ENCODE assay signal across 5 cellular contexts in the genomic region with DNA sequence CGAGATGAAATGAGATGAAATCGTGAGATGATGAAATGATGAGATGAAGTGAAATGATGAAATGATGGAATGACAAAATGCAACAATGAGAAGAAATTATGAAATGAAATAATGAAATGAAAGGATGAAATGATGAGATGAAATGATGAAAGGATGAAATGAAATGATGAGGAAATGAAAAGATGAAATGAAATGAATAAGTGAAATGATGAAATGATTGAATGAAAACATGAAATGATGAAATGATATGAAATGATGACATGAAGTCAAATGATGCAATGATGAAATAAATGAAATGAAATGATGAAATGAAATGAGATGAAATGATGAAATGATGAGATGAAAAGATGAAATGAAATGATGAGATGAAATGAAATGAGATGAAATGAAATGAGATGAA.
DNase-seq lines count a peak whose midpoint lies in the region; ATAC-seq, FAIRE-seq and TF ChIP-seq lines count a peak whose summit lies in the region.
"Not testable (repeated sequence)": the region's sequence is repeated elsewhere in the genome, so short reads cannot be mapped to it uniquely, and the experiment has no call there.

No MANE protein-coding gene starts in this region.

- peak overlapping the region; percentile 64 for H3K27ac Mint-ChIP-seq in activated T-cell treated with anti-CD3 and anti-CD28 coated beads, Interleukin-2, amount 50 U/mL, for 72 hours
- H3K27ac Mint-ChIP-seq in memory B cell, result peak overlapping the region; percentile 18
- peak overlapping the region; percentile 72 for H3K27ac Mint-ChIP-seq in stimulated activated naive B cell treated with anti-CD40 and anti-IgM and Interleukin-4, amounts not matched to agents 10 μg/mL and 1 μg/mL and 100 μg/mL, for 72 hours

- H3K9me1 ChIP-seq in K562 (ENCODE audit: control insufficient read depth, insufficient read depth, low read length), result not testable (repeated sequence)

- peaks cover 18 to 24% of the 10 kb centered on the region in 2 donors for H3K36me3 Mint-ChIP-seq in activated T-cell treated with anti-CD3 and anti-CD28 coated beads, Interleukin-2, amount 50 U/mL, for 72 hours (ENCODE audit: insufficient read depth in 2 of 2)
- peaks cover 18% of the 10 kb centered on the region for H3K36me3 Mint-ChIP-seq in memory B cell
- H3K36me3 Mint-ChIP-seq in stimulated activated naive B cell treated with anti-CD40 and anti-IgM and Interleukin-4, amounts not matched to agents 10 μg/mL and 1 μg/mL and 100 μg/mL, for 72 hours, result peaks cover 19 to 30% of the 10 kb centered on the region in 2 donors

- not testable (repeated sequence) for H3K79me2 ChIP-seq in K562 (ENCODE audit: control insufficient read depth, insufficient read depth, low read length)

- peaks cover 17% of the 10 kb centered on the region for H3K27me3 Mint-ChIP-seq in activated T-cell treated with anti-CD3 and anti-CD28 coated beads, Interleukin-2, amount 50 U/mL, for 72 hours (ENCODE audit: low read depth)
- H3K27me3 Mint-ChIP-seq in memory B cell, result peaks cover 11% of the 10 kb centered on the region
- H3K27me3 Mint-ChIP-seq in stimulated activated naive B cell treated with anti-CD40 and anti-IgM and Interleukin-4, amounts not matched to agents 10 μg/mL and 1 μg/mL and 100 μg/mL, for 72 hours, result peaks cover 21 to 26% of the 10 kb centered on the region in 2 donors

- not testable (repeated sequence) for FAIRE-seq in K562 (lab: Jason Lieb, UNC)

- CTCF ChIA-PET in HEK293 (lab: Yijun Ruan, JAX); K562 (lab: Yijun Ruan, JAX; ENCODE audit: low intra/inter-chr PET ratio): not testable (repeated sequence)

- not testable (repeated sequence) for H3K9ac ChIP-seq in K562 (ENCODE audit: insufficient read depth in 1 of 2, low read depth in 2 of 2, low read length in 2 of 2)

- H3K4me3 Mint-ChIP-seq in activated T-cell treated with anti-CD3 and anti-CD28 coated beads, Interleukin-2, amount 50 U/mL, for 72 hours; memory B cell; stimulated activated naive B cell treated with anti-CD40 and anti-IgM and Interleukin-4, amounts not matched to agents 10 μg/mL and 1 μg/mL and 100 μg/mL, for 72 hours: not testable (repeated sequence)

- ATAC-seq in activated T-cell treated with anti-CD3 and anti-CD28 coated beads, Interleukin-2, amount 50 U/mL, for 72 hours (replicated peaks in 1 of 2); K562; memory B cell (ENCODE audit: low read depth); stimulated activated naive B cell treated with anti-CD40 and anti-IgM and Interleukin-4, amounts not matched to agents 10 μg/mL and 1 μg/mL and 100 μg/mL, for 72 hours (replicated peaks): not testable (repeated sequence)

- H3K9me3 ChIP-seq in HEK293 (ENCODE audit: control insufficient read depth, insufficient read depth, low read depth, low read length); K562 (replicated peaks; ENCODE audit: control insufficient read depth, insufficient read depth, low read depth, low read length): not testable (repeated sequence)

- TF ChIP-seq EP300 in K562 (IDR thresholded peaks at IDR 0.05; ENCODE audit: low read length), result not testable (repeated sequence)

- not testable (repeated sequence) for H3K27me3 ChIP-seq in K562 (ENCODE audit: control insufficient read depth in 2 of 2, insufficient read depth in 2 of 2, low read length in 2 of 2)

- TF ChIP-seq CTCF in HEK293 (tag by site-specific recombination; IDR thresholded peaks at IDR 0.05); K562 (IDR thresholded peaks at IDR 0.05 in 2 of 3, conservative IDR thresholded peaks at IDR 0.05 in 1 of 3; ENCODE audit: insufficient read depth in 2 of 3, low read depth in 1 of 3, low read length in 3 of 3): not testable (repeated sequence)

- intact Hi-C loops in K562 (cut with micrococcal nuclease), result not testable (repeated sequence)

- H3K4me2 ChIP-seq in K562 (ENCODE audit: insufficient read depth, low read length), result not testable (repeated sequence)

- peaks cover 15 to 23% of the 10 kb centered on the region in 2 donors for H3K9me3 Mint-ChIP-seq in activated T-cell treated with anti-CD3 and anti-CD28 coated beads, Interleukin-2, amount 50 U/mL, for 72 hours
- H3K9me3 Mint-ChIP-seq in memory B cell, result peaks cover 23% of the 10 kb centered on the region
- peaks cover 22 to 31% of the 10 kb centered on the region in 2 donors for H3K9me3 Mint-ChIP-seq in stimulated activated naive B cell treated with anti-CD40 and anti-IgM and Interleukin-4, amounts not matched to agents 10 μg/mL and 1 μg/mL and 100 μg/mL, for 72 hours

- BruUV-seq in K562 (replicated peaks; lab: Mats Ljungman, UMichigan), result not testable (repeated sequence)

- POLR2A ChIA-PET in HEK293 (lab: Yijun Ruan, JAX); K562 (lab: Yijun Ruan, JAX): not testable (repeated sequence)

- not testable (repeated sequence) for DNase-seq in activated T-cell treated with anti-CD3 and anti-CD28 coated beads, Interleukin-2, amount 50 U/mL, for 72 hours; K562 (ENCODE audit: extremely low read depth in 1 of 4, low spot score in 3 of 4); memory B cell (ENCODE audit: low spot score in 2 of 2); stimulated activated naive B cell treated with anti-CD40 and anti-IgM and Interleukin-4, amounts not matched to agents 10 μg/mL and 1 μg/mL and 100 μg/mL, for 72 hours

- TF ChIP-seq RAD21 in K562 (CRISPR knock-in tag; conservative IDR thresholded peaks at IDR 0.05 in 1 of 2, IDR thresholded peaks at IDR 0.05 in 1 of 2), result not testable (repeated sequence)

- H2AFZ ChIP-seq in K562 (ENCODE audit: low read depth, low read length), result not testable (repeated sequence)

- in situ Hi-C loops in K562 (cut with MboI), result loop anchor here (25.0 kb wide), 1 partner anchor 833 kb away; no protein-coding TSS in a partner anchor

- not testable (repeated sequence) for H3K27ac ChIP-seq in HEK293 (ENCODE audit: extremely low read depth, low read depth, low read length); K562 (ENCODE audit: extremely low read depth, low read depth, low read length)

- TF ChIP-seq POLR2A in K562 (conservative IDR thresholded peaks at IDR 0.05), result not testable (repeated sequence)

- not testable (repeated sequence) for H3K4me1 Mint-ChIP-seq in activated T-cell treated with anti-CD3 and anti-CD28 coated beads, Interleukin-2, amount 50 U/mL, for 72 hours (ENCODE audit: low read depth); memory B cell; stimulated activated naive B cell treated with anti-CD40 and anti-IgM and Interleukin-4, amounts not matched to agents 10 μg/mL and 1 μg/mL and 100 μg/mL, for 72 hours

- no CpG with 5 or more reads among the region's 2 CpGs for WGBS in K562 (ENCODE audit: insufficient coverage, low coverage, missing lambda C conversion rate)

- not testable (repeated sequence) for H3K4me1 ChIP-seq in HEK293 (ENCODE audit: control insufficient read depth, insufficient read depth, low read length); K562 (replicated peaks in 1 of 2; ENCODE audit: control insufficient read depth in 2 of 2, insufficient read depth in 2 of 2, low read length in 2 of 2)

- not testable (repeated sequence) for H4K20me1 ChIP-seq in K562 (replicated peaks; ENCODE audit: control insufficient read depth, insufficient read depth, low read length)

- not testable (repeated sequence) for H3K4me3 ChIP-seq in HEK293 (ENCODE audit: low read depth, low read length); K562

- not testable (repeated sequence) for H3K36me3 ChIP-seq in HEK293 (ENCODE audit: control insufficient read depth in 2 of 2, insufficient read depth in 1 of 2, low read length in 2 of 2); K562 (ENCODE audit: control insufficient read depth, insufficient read depth, low read length)

TF ChIP-seq in HEK293, 187 proteins besides CTCF, POLR2A, EP300 and RAD21:
- TF ChIP-seq, protein P1, sequence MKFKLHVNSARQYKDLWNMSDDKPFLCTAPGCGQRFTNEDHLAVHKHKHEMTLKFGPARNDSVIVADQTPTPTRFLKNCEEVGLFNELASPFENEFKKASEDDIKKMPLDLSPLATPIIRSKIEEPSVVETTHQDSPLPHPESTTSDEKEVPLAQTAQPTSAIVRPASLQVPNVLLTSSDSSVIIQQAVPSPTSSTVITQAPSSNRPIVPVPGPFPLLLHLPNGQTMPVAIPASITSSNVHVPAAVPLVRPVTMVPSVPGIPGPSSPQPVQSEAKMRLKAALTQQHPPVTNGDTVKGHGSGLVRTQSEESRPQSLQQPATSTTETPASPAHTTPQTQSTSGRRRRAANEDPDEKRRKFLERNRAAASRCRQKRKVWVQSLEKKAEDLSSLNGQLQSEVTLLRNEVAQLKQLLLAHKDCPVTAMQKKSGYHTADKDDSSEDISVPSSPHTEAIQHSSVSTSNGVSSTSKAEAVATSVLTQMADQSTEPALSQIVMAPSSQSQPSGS (tag by site-specific recombination; IDR thresholded peaks at IDR 0.05; ENCODE audit: low read depth), result 0 out of 2 replicates have a peak, but pooled peaks have one; percentile 8

TF ChIP-seq in K562, 482 proteins besides CTCF, POLR2A, EP300 and RAD21:
- TF ChIP-seq ZNF24 (IDR thresholded peaks at IDR 0.05) (peak; percentile 85), TRIM24 (IDR thresholded peaks at IDR 0.05) (peak in 1 of 2 experiments; percentile 80; a peak in 1 of 4 replicates)

Comparison
In these comparisons a context has a peak if more than half of its experiments do, and no peak if none do; other contexts are left out.
1. H3K27ac Mint-ChIP-seq: peak in every context shown above with its lines; median percentile 72 in stimulated activated naive B cell treated with anti-CD40 and anti-IgM and Interleukin-4, amounts not matched to agents 10 μg/mL and 1 μg/mL and 100 μg/mL, for 72 hours; 64 in activated T-cell treated with anti-CD3 and anti-CD28 coated beads, Interleukin-2, amount 50 U/mL, for 72 hours; 18 in memory B cell.